In genomic region chr2:111900859-111901258, GRCh38 we compare ENCODE assay signal across 8 cellular contexts. TPM values are rescaled to one million over a fixed set of nuclear protein-coding genes. Genes with fewer than 3 reads are reported as not detected.
A peak's percentile ranks its signal among the peaks of the same experiment; 100 is the strongest.
DNase-seq lines count a peak whose midpoint lies in the region; ATAC-seq, FAIRE-seq and TF ChIP-seq lines count a peak whose summit lies in the region.

No MANE protein-coding gene starts in this region.

- no peak overlapping the region for H4K8ac ChIP-seq in neuronal stem cell (ENCODE audit: low read depth, low read length)

- no peak overlapping the region for H2BK120ac ChIP-seq in neuronal stem cell (ENCODE audit: low read depth, low read length)

- CTCF ChIA-PET in T-cell (lab: Charles Lee) = interaction anchor here in 1 of 2 donors (0.6 to 1.4 kb wide), 2 partner anchors 8 to 13 kb away, joined by 3 read pairs; no protein-coding TSS in a partner anchor
- CTCF ChIA-PET in CD4-positive, alpha-beta memory T cell (lab: Charles Lee; ENCODE audit: partially characterized antibody) = no interaction called here

- H3K4me1 Mint-ChIP-seq in astrocyte (ENCODE audit: low read depth, unreplicated experiment) = no peaks in the 10 kb centered on the region
- peaks cover 10 to 15% (median 15%) of the 10 kb centered on the region in 3 donors for H3K4me1 Mint-ChIP-seq in T-cell
- H3K4me1 Mint-ChIP-seq in CD4-positive, alpha-beta memory T cell = peaks cover 4 to 11% (median 7%) of the 10 kb centered on the region in 4 donors

- no peak overlapping the region for H2AFZ ChIP-seq in astrocyte (ENCODE audit: low read depth, low read length)
- no peak overlapping the region for H2AFZ ChIP-seq in neuronal stem cell (ENCODE audit: low read length)

- H3K27me3 ChIP-seq in astrocyte (ENCODE audit: insufficient read depth, low read length) = peaks cover 28% of the 10 kb centered on the region
- H3K27me3 ChIP-seq in lung (ENCODE audit: control insufficient read depth, insufficient read depth) = no peaks in the 10 kb centered on the region
- H3K27me3 ChIP-seq in neuronal stem cell (ENCODE audit: control insufficient read depth in 3 of 3, insufficient read depth in 3 of 3, low read depth in 1 of 3, low read length in 3 of 3) = peaks cover 0 to 28% (median 5%) of the 10 kb centered on the region in 3 experiments
- no peaks in the 10 kb centered on the region for H3K27me3 ChIP-seq in CD4-positive, alpha-beta memory T cell (ENCODE audit: insufficient read depth, low read length)

- no peaks in the 10 kb centered on the region for H3K79me1 ChIP-seq in neuronal stem cell (ENCODE audit: low read depth, low read length)

- H3K36me3 ChIP-seq in astrocyte (ENCODE audit: insufficient read depth, low read length) (no peaks in the 10 kb centered on the region), lung (ENCODE audit: control insufficient read depth in 2 of 2, insufficient read depth in 2 of 2, low read length in 2 of 2) (no peaks in the 10 kb centered on the region), neuronal stem cell (replicated peaks in 1 of 2; ENCODE audit: control insufficient read depth in 2 of 2, insufficient read depth in 2 of 2, low read length in 2 of 2) (no peaks in the 10 kb centered on the region)
- no peaks in the 10 kb centered on the region for H3K36me3 ChIP-seq in CD4-positive, alpha-beta memory T cell (ENCODE audit: insufficient read depth, low read length)

- H3K14ac ChIP-seq in neuronal stem cell (ENCODE audit: low read length) = no peak overlapping the region

- no peak for ATAC-seq in lung (ENCODE audit: insufficient read depth, low FRiP score)
- ATAC-seq in T-cell (replicated peaks in 1 of 4) = no peak

- no peak overlapping the region for H3K27ac Mint-ChIP-seq in astrocyte (ENCODE audit: unreplicated experiment)
- no peak overlapping the region for H3K27ac Mint-ChIP-seq in T-cell
- no peak overlapping the region for H3K27ac Mint-ChIP-seq in CD4-positive, alpha-beta memory T cell

- no peak overlapping the region for H3K4me3 ChIP-seq in LNCaP clone FGC (ENCODE audit: low read depth, low read length)
- no peak overlapping the region for H3K4me3 ChIP-seq in astrocyte (ENCODE audit: insufficient read depth, low read depth, low read length)
- H3K4me3 ChIP-seq in lung = no peak overlapping the region
- H3K4me3 ChIP-seq in neuronal stem cell (ENCODE audit: low read length in 2 of 2) = no peak overlapping the region
- no peak overlapping the region for H3K4me3 ChIP-seq in CD4-positive, alpha-beta memory T cell (ENCODE audit: low read length in 2 of 2)

- no peak overlapping the region for H3K4me3 Mint-ChIP-seq in astrocyte (ENCODE audit: unreplicated experiment)
- peak overlapping the region in 1 of 3 donors; percentile 4 for H3K4me3 Mint-ChIP-seq in T-cell
- peak overlapping the region in 2 of 8 donors; percentile 11 to 40 for H3K4me3 Mint-ChIP-seq in CD4-positive, alpha-beta memory T cell

- WGBS in lung, 2 donors = 21 to 25% methylated on average over 3 of the region's 3 CpGs
- no CpG with 5 or more reads among the region's 3 CpGs for WGBS in neuronal stem cell (ENCODE audit: extremely low coverage in 2 of 2, insufficient read length in 2 of 2, insufficient replicate concordance in 1 of 2), 2 donors

- no peak overlapping the region for H2AK5ac ChIP-seq in neuronal stem cell (ENCODE audit: low read depth, low read length)

- no peak overlapping the region for H2BK5ac ChIP-seq in neuronal stem cell (ENCODE audit: low read length)

- no peak overlapping the region for H3K23ac ChIP-seq in neuronal stem cell (ENCODE audit: low read depth, low read length, poor library complexity)

- POLR2A ChIA-PET in T-cell (lab: Charles Lee) = no interaction called here
- POLR2A ChIA-PET in CD4-positive, alpha-beta memory T cell (lab: Charles Lee; ENCODE audit: partially characterized antibody) = no interaction called here

- H2BK12ac ChIP-seq in neuronal stem cell (ENCODE audit: low read length) = no peak overlapping the region

- no peak overlapping the region for H4K91ac ChIP-seq in neuronal stem cell (ENCODE audit: low read depth, low read length, poor library complexity)

- H3K9ac ChIP-seq in astrocyte (ENCODE audit: low read length) = no peak overlapping the region
- H3K9ac ChIP-seq in neuronal stem cell (ENCODE audit: low read depth, low read length, poor library complexity) = no peak overlapping the region

- no peak overlapping the region for H3K27ac ChIP-seq in astrocyte (ENCODE audit: low read depth, low read length)
- no peak overlapping the region for H3K27ac ChIP-seq in lung (ENCODE audit: low read depth in 1 of 2, low read length in 1 of 2)
- no peak overlapping the region for H3K27ac ChIP-seq in neuronal stem cell (replicated peaks; ENCODE audit: low read length)
- H3K27ac ChIP-seq in CD4-positive, alpha-beta memory T cell (ENCODE audit: low read depth, low read length) = no peak overlapping the region

- intact Hi-C loops in CD4-positive, alpha-beta memory T cell (cut with micrococcal nuclease) = no loop called here

- no peaks in the 10 kb centered on the region for H3K36me3 Mint-ChIP-seq in astrocyte (ENCODE audit: low read depth, unreplicated experiment)
- H3K36me3 Mint-ChIP-seq in T-cell = no peaks in the 10 kb centered on the region
- no peaks in the 10 kb centered on the region for H3K36me3 Mint-ChIP-seq in CD4-positive, alpha-beta memory T cell

- DNase-seq in DMS79 (lab: John Stamatoyannopoulos, UW) = peak; percentile 30
- no peak for DNase-seq in LNCaP clone FGC (ENCODE audit: low read depth)
- no peak for DNase-seq in astrocyte (ENCODE audit: low read depth)
- DNase-seq in lung (ENCODE audit: low spot score) = peak; percentile 53
- no peak for DNase-seq in inferior parietal cortex (ENCODE audit: extremely low spot score)
- DNase-seq in neuronal stem cell (ENCODE audit: low spot score) = no peak
- no peak for DNase-seq in T-cell
- DNase-seq in CD4-positive, alpha-beta memory T cell = no peak

- H3K4me2 ChIP-seq in astrocyte (ENCODE audit: low read length) (peak overlapping the region; percentile 8), neuronal stem cell (ENCODE audit: insufficient read depth, low read length, poor library complexity, severe bottlenecking) (no peak overlapping the region)

- H3K27me3 Mint-ChIP-seq in astrocyte (ENCODE audit: low read depth, unreplicated experiment) = peaks cover 2% of the 10 kb centered on the region
- H3K27me3 Mint-ChIP-seq in T-cell = peaks cover 0 to 7% of the 10 kb centered on the region in 2 donors
- H3K27me3 Mint-ChIP-seq in CD4-positive, alpha-beta memory T cell = peaks cover 4 to 11% of the 10 kb centered on the region in 2 donors

- no peaks in the 10 kb centered on the region for H3K79me2 ChIP-seq in astrocyte (ENCODE audit: insufficient read depth, low read length)

- TF ChIP-seq CTCF in LNCaP clone FGC (IDR thresholded peaks at IDR 0.05; ENCODE audit: control insufficient read depth, extremely low read depth, insufficient read depth) = peak; percentile 49
- TF ChIP-seq CTCF in astrocyte (IDR thresholded peaks at IDR 0.05; ENCODE audit: insufficient read depth, low read depth, low read length) = no peak
- TF ChIP-seq CTCF in lung (IDR thresholded peaks at IDR 0.05; ENCODE audit: control extremely low read depth, extremely low read depth) = no peak

- peaks cover 12% of the 10 kb centered on the region for H3K4me1 ChIP-seq in astrocyte (ENCODE audit: insufficient read depth, low read length)
- peaks cover 8 to 9% of the 10 kb centered on the region in 2 donors for H3K4me1 ChIP-seq in lung (ENCODE audit: control insufficient read depth in 2 of 2, insufficient read depth in 2 of 2, low read length in 2 of 2)
- H3K4me1 ChIP-seq in neuronal stem cell (ENCODE audit: control insufficient read depth in 2 of 2, insufficient read depth in 1 of 2, low read depth in 1 of 2, low read length in 2 of 2) = peaks cover 10 to 18% of the 10 kb centered on the region in 2 donors
- peaks cover 13% of the 10 kb centered on the region for H3K4me1 ChIP-seq in CD4-positive, alpha-beta memory T cell (ENCODE audit: insufficient read depth, low read length)

- no peak overlapping the region for H3K4ac ChIP-seq in neuronal stem cell (ENCODE audit: low read length)

- H3K18ac ChIP-seq in neuronal stem cell (ENCODE audit: low read length) = no peak overlapping the region

- no peaks in the 10 kb centered on the region for H3K9me3 Mint-ChIP-seq in astrocyte (ENCODE audit: unreplicated experiment)
- no peaks in the 10 kb centered on the region for H3K9me3 Mint-ChIP-seq in T-cell
- H3K9me3 Mint-ChIP-seq in CD4-positive, alpha-beta memory T cell = no peaks in the 10 kb centered on the region

- no peak overlapping the region for H2BK15ac ChIP-seq in neuronal stem cell (ENCODE audit: low read length)

- no peaks in the 10 kb centered on the region for H4K20me1 ChIP-seq in astrocyte (ENCODE audit: insufficient read depth, low read length)

- FAIRE-seq in astrocyte (lab: Jason Lieb, UNC) = no peak

- no peaks in the 10 kb centered on the region for H3K9me3 ChIP-seq in astrocyte (ENCODE audit: insufficient read depth, low read depth, low read length)
- H3K9me3 ChIP-seq in lung (ENCODE audit: control insufficient read depth in 2 of 2, insufficient read depth in 1 of 2, low read length in 1 of 2) = peaks cover 0 to 1% of the 10 kb centered on the region in 2 donors
- no peaks in the 10 kb centered on the region for H3K9me3 ChIP-seq in neuronal stem cell (replicated peaks in 1 of 2; ENCODE audit: control insufficient read depth in 2 of 2, insufficient read depth in 1 of 2, low read depth in 1 of 2, low read length in 2 of 2)
- H3K9me3 ChIP-seq in CD4-positive, alpha-beta memory T cell (ENCODE audit: control insufficient read depth in 1 of 2, low read length in 2 of 2) = no peaks in the 10 kb centered on the region

RNA-seq across cellular contexts. Expression of gene MERTK, which starts 2.5 kb away (rescaled TPM):
- total RNA-seq in astrocyte (5.1 and 6.5 TPM in 2 replicates), lung (10 to 100 TPM; 20.2 to 24.7 TPM), T-cell (under 1 TPM; 0.12 to 0.73 (median 0.33) TPM)
- polyA plus RNA-seq in lung = 10 to 100 TPM in 1 of 2 donors, 1 to 10 TPM in 1; 5.5 to 33.1 TPM
- 2.8 TPM for polyA plus RNA-seq in neuronal stem cell (2013, experiment 1 of 2)
- polyA plus RNA-seq in neuronal stem cell (2013, experiment 2 of 2) = 2.9 TPM
- under 1 TPM; 0.64 to 0.67 TPM for total RNA-seq in CD4-positive, alpha-beta memory T cell
- polyA plus RNA-seq in CD4-positive, alpha-beta memory T cell = under 1 TPM; 0.09 to 0.25 TPM

RNA-seq across cellular contexts. Expression of gene ANAPC1, which starts 16.9 kb away (rescaled TPM):
- total RNA-seq in astrocyte = 40.0 and 40.7 TPM in 2 replicates
- total RNA-seq in lung = 10 to 100 TPM; 36.3 to 64.4 TPM
- polyA plus RNA-seq in lung = 1 to 10 TPM; 6.6 to 9.0 TPM
- 19.4 TPM for polyA plus RNA-seq in neuronal stem cell (2013, experiment 1 of 2)
- polyA plus RNA-seq in neuronal stem cell (2013, experiment 2 of 2) = 20.3 TPM
- total RNA-seq in T-cell = 10 to 100 TPM; 51.3 to 69.9 (median 63.8) TPM
- 10 to 100 TPM; 58.1 to 60.2 TPM for total RNA-seq in CD4-positive, alpha-beta memory T cell
- 10 to 100 TPM; 22.2 to 26.2 TPM for polyA plus RNA-seq in CD4-positive, alpha-beta memory T cell

Comparison
In these comparisons a context has a peak if more than half of its experiments do, and no peak if none do; other contexts are left out.
1. DNase-seq: peak in DMS79 (single experiment) and lung (single experiment); none in LNCaP clone FGC (single experiment), astrocyte (single experiment), inferior parietal cortex (single experiment), neuronal stem cell (single experiment), T-cell (0 of 34) and CD4-positive, alpha-beta memory T cell (0 of 5).